ENCODE assay signal across 15 cellular contexts in the genomic region with DNA sequence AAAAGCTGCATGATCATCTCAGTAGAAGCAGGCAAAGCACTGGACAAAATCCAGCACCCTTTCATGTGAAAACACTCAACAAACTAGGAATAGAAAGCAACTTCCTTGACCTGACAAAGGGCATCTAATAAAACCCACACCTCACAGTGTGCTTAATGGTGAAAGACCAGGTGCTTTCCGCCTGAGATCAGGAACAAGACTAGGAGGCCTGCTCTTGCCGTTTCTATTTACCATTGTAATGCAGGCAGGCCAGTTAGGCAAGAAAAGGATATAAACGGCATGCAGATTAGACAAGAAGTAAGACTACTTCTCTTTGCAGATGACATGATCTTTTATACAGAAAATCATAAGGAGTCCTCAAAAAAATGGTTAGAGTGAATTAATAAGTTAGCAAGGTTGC. TPM values are rescaled to one million over a fixed set of nuclear protein-coding genes. Genes with fewer than 3 reads are reported as not detected.
DNase-seq lines count a peak whose midpoint lies in the region; ATAC-seq and TF ChIP-seq lines count a peak whose summit lies in the region.
"Had no signal": no experiment of that assay in that cellular context is flagged by ENCODE, and none has a peak within 500 bp of the region (broad histone marks: within the 10 kb centered on the region; RNA-seq: fewer than 3 reads in every experiment).

No MANE protein-coding gene starts in this region.

- H3K9me3 ChIP-seq in WERI-Rb-1 (ENCODE audit: severe bottlenecking) (no peaks in the 10 kb centered on the region), lower lobe of right lung (no peaks in the 10 kb centered on the region), esophagus muscularis mucosa (no peaks in the 10 kb centered on the region)

- H3K27ac ChIP-seq in WERI-Rb-1 (no peak overlapping the region), lower lobe of right lung (no peak overlapping the region), esophagus muscularis mucosa (replicated peaks in 1 of 4) (no peak overlapping the region)

- DNase-seq in DMS79 treated with DMSO at 0.1 percent for 48 hours (lab: John Stamatoyannopoulos, UW) (peak; percentile 67), NCI-H2029 (lab: John Stamatoyannopoulos, UW) (peak; percentile 91), WERI-Rb-1 (peak; percentile 4), lower lobe of right lung (peak; percentile 10), esophagus muscularis mucosa (ENCODE audit: extremely low spot score) (no peak)
- DNase-seq: activated CD4-positive, alpha-beta memory T cell treated with anti-CD3 and anti-CD28 coated beads, Interleukin-2, amount 10 ng/mL, durations not matched to agents 7 days and 5 days; activated naive CD8-positive, alpha-beta T cell treated with anti-CD3 and anti-CD28 coated beads, Interleukin-2, amount 10 ng/mL, durations not matched to agents 7 days and 5 days; activated T-cell treated with anti-CD3 and anti-CD28 coated beads, Interleukin-2, amount 50 U/mL, for 72 hours; erythroblast; naive thymus-derived CD4-positive, alpha-beta T cell; NCI-H187 had no signal

- WGBS in esophagus muscularis mucosa = 82% methylated on average over 3 of the region's 3 CpGs

- H3K4me1 ChIP-seq in lower lobe of right lung (no peaks in the 10 kb centered on the region), esophagus muscularis mucosa (no peaks in the 10 kb centered on the region)

- H3K4me3 ChIP-seq in WERI-Rb-1 (ENCODE audit: low read depth, low read length) = no peak overlapping the region
- no peak overlapping the region for H3K4me3 ChIP-seq in lower lobe of right lung
- H3K4me3 ChIP-seq in esophagus muscularis mucosa = no peak overlapping the region
- H3K4me3 ChIP-seq: lung had no signal

- peak; percentile 66 for ATAC-seq in lower lobe of right lung
- no peak for ATAC-seq in HG03108 (IDR thresholded peaks at IDR 0.05; ENCODE audit: unreplicated experiment)
- no peak for ATAC-seq in GM21447 (IDR thresholded peaks at IDR 0.05; ENCODE audit: unreplicated experiment)
- no peak for ATAC-seq in GM21367 (IDR thresholded peaks at IDR 0.05; ENCODE audit: unreplicated experiment)
- ATAC-seq: activated T-cell treated with anti-CD3 and anti-CD28 coated beads, Interleukin-2, amount 50 U/mL, for 72 hours; naive thymus-derived CD4-positive, alpha-beta T cell had no signal

- intact Hi-C loops in lower lobe of right lung (cut with DNase I) (no loop called here), esophagus muscularis mucosa (cut with DNase I) (no loop called here)

- TF ChIP-seq CTCF in WERI-Rb-1 (IDR thresholded peaks at IDR 0.05; ENCODE audit: low read depth, low read length) (no peak), lower lobe of right lung (IDR thresholded peaks at IDR 0.05) (no peak), esophagus muscularis mucosa (IDR thresholded peaks at IDR 0.05) (no peak)

- H3K36me3 ChIP-seq in WERI-Rb-1 (no peaks in the 10 kb centered on the region), lower lobe of right lung (peaks cover 57% of the 10 kb centered on the region), esophagus muscularis mucosa (peaks cover 12 to 56% (median 46%) of the 10 kb centered on the region in 4 donors)

- H3K27me3 ChIP-seq in WERI-Rb-1 (ENCODE audit: insufficient read depth, low read depth, severe bottlenecking) (no peaks in the 10 kb centered on the region), lower lobe of right lung (ENCODE audit: low read depth) (no peaks in the 10 kb centered on the region), esophagus muscularis mucosa (no peaks in the 10 kb centered on the region)

- no peak for TF ChIP-seq POLR2A in esophagus muscularis mucosa (IDR thresholded peaks at IDR 0.05; ENCODE audit: low read depth)

- TF ChIP-seq EP300 in esophagus muscularis mucosa (IDR thresholded peaks at IDR 0.05) = no peak

RNA-seq across cellular contexts. Expression of gene SLC37A1, which starts 37.2 kb away (rescaled TPM):
- 28.9 TPM for total RNA-seq in lower lobe of right lung
- 10 to 100 TPM in 1 of 4 donors, 1 to 10 TPM in 3; 5.4 to 11.1 (median 7.1) TPM for total RNA-seq in esophagus muscularis mucosa

RNA-seq across cellular contexts. Expression of gene RSPH1, which starts 54.8 kb away (rescaled TPM):
- 18.1 TPM for total RNA-seq in lower lobe of right lung
- total RNA-seq in esophagus muscularis mucosa = under 1 TPM in 3 of 4 donors, not detected in 1; 0.50 to 0.78 (median 0.57) TPM
- total RNA-seq: activated CD4-positive, alpha-beta memory T cell treated with anti-CD3 and anti-CD28 coated beads, Interleukin-2, amount 10 ng/mL, durations not matched to agents 7 days and 5 days; activated naive CD8-positive, alpha-beta T cell treated with anti-CD3 and anti-CD28 coated beads, Interleukin-2, amount 10 ng/mL, durations not matched to agents 7 days and 5 days had no signal

Comparison
In these comparisons a context has a peak if more than half of its experiments do, and no peak if none do; other contexts are left out.
1. ATAC-seq: peak in lower lobe of right lung (2 of 2); none in HG03108 (single experiment), GM21447 (single experiment) and GM21367 (single experiment).
2. RNA of gene RSPH1, which starts 54.8 kb away (total RNA-seq): 18.1 TPM in lower lobe of right lung (single experiment); 0.50 to 0.78 TPM in esophagus muscularis mucosa; every median in the first group is over 10 times any median in the second.